11 cellular contexts compared by ENCODE assay signal in genomic region chr2:40028792-40029488, GRCh38.
DNase-seq lines count a peak whose midpoint lies in the region; ATAC-seq, FAIRE-seq and TF ChIP-seq lines count a peak whose summit lies in the region.
"Had no signal": no experiment of that assay in that cellular context is flagged by ENCODE, and none has a peak within 500 bp of the region (broad histone marks: within the 10 kb centered on the region; RNA-seq: fewer than 3 reads in every experiment).

No MANE protein-coding gene starts in this region.

- DNase-seq in RPMI8226: peak; percentile 66
- DNase-seq in SHP77 treated with DMSO at 0.1 percent for 48 hours (lab: John Stamatoyannopoulos, UW): no peak
- no peak for DNase-seq in GM12892 (ENCODE audit: insufficient read length)
- DNase-seq: activated T-cell treated with anti-CD3 and anti-CD28 coated beads, Interleukin-2, amount 50 U/mL, for 1 hour; MG63; naive B cell had no signal

- no peak for FAIRE-seq in GM12892 (lab: Jason Lieb, UNC)

- ATAC-seq in GM18499 (IDR thresholded peaks at IDR 0.05; ENCODE audit: insufficient read depth, unreplicated experiment) (peak; percentile 95), GM21515 (IDR thresholded peaks at IDR 0.05; ENCODE audit: unreplicated experiment) (peak; percentile 94), HG03108 (IDR thresholded peaks at IDR 0.05; ENCODE audit: unreplicated experiment) (peak; percentile 56), GM21619 (IDR thresholded peaks at IDR 0.05; ENCODE audit: unreplicated experiment) (no peak), HG03571 (IDR thresholded peaks at IDR 0.05; ENCODE audit: unreplicated experiment) (no peak)

- no peak for TF ChIP-seq POLR2A in GM12892 (IDR thresholded peaks at IDR 0.05; ENCODE audit: low read depth, low read length)

Comparison
In these comparisons a context has a peak if more than half of its experiments do, and no peak if none do; other contexts are left out.
1. ATAC-seq: peak in GM18499 (single experiment), GM21515 (single experiment) and HG03108 (single experiment); none in GM21619 (single experiment) and HG03571 (single experiment).